Comparison of ENCODE assay signal across 15 cellular contexts in genomic region chr6:158772172-158772571, GRCh38. TPM values are rescaled to one million over a fixed set of nuclear protein-coding genes. Genes with fewer than 3 reads are reported as not detected.
DNase-seq lines count a peak whose midpoint lies in the region; ATAC-seq and TF ChIP-seq lines count a peak whose summit lies in the region.
"Had no signal": no experiment of that assay in that cellular context is flagged by ENCODE, and none has a peak within 500 bp of the region (broad histone marks: within the 10 kb centered on the region; RNA-seq: fewer than 3 reads in every experiment).

No MANE protein-coding gene starts in this region.

- H3K36me3 Mint-ChIP-seq in activated CD4-positive, alpha-beta T cell treated with anti-CD3 and anti-CD28 coated beads, Interleukin-2, amount 10 ng/mL, durations not matched to agents 7 days and 5 days (ENCODE audit: low read depth) = peaks cover 92% of the 10 kb centered on the region
- H3K36me3 Mint-ChIP-seq in T-helper 17 cell (ENCODE audit: low read depth) = peaks cover 32% of the 10 kb centered on the region

- H3K9me3 ChIP-seq in T-helper 17 cell (ENCODE audit: control insufficient read depth, low read length, poor library complexity, severe bottlenecking) (no peaks in the 10 kb centered on the region), esophagus (ENCODE audit: control insufficient read depth in 2 of 2, insufficient read depth in 1 of 2, low read depth in 1 of 2, low read length in 1 of 2) (no peaks in the 10 kb centered on the region), BE2C (no peaks in the 10 kb centered on the region)
- H3K9me3 ChIP-seq: adrenal gland, SJSA1 had no signal

- H3K4me3 Mint-ChIP-seq in activated CD4-positive, alpha-beta T cell treated with anti-CD3 and anti-CD28 coated beads, Interleukin-2, amount 10 ng/mL, durations not matched to agents 7 days and 5 days = no peak overlapping the region
- peak overlapping the region; percentile 79 for H3K4me3 Mint-ChIP-seq in T-helper 17 cell

- WGBS in esophagus, 2 donors = 89 to 90% methylated on average over 11 of the region's 11 CpGs

- peaks cover 4 to 18% of the 10 kb centered on the region in 2 donors for H3K4me1 ChIP-seq in esophagus (ENCODE audit: control insufficient read depth in 2 of 2, insufficient read depth in 2 of 2, low read length in 1 of 2)
- peaks cover 3% of the 10 kb centered on the region for H3K4me1 ChIP-seq in BE2C
- H3K4me1 ChIP-seq: adrenal gland, SJSA1 had no signal

- no peaks in the 10 kb centered on the region for H3K27me3 ChIP-seq in esophagus (ENCODE audit: control insufficient read depth in 1 of 2, insufficient read depth in 2 of 2, low read length in 2 of 2)
- no peaks in the 10 kb centered on the region for H3K27me3 ChIP-seq in BE2C
- H3K27me3 ChIP-seq: adrenal gland, SJSA1 had no signal

- no peak for TF ChIP-seq CTCF in BE2C (IDR thresholded peaks at IDR 0.05; ENCODE audit: low read depth, low read length)

- CTCF ChIA-PET in activated CD4-positive, alpha-beta T cell treated with anti-CD3 and anti-CD28 coated beads, Interleukin-2, amount 10 ng/mL, durations not matched to agents 7 days and 5 days (lab: Charles Lee) = interaction anchor here (0.7 to 1.7 kb wide), 3 partner anchors 13 to 200 kb away, joined by 3 to 5 read pairs (median 3); no protein-coding TSS in a partner anchor

- POLR2A ChIA-PET in activated CD4-positive, alpha-beta T cell treated with anti-CD3 and anti-CD28 coated beads, Interleukin-2, amount 10 ng/mL, durations not matched to agents 7 days and 5 days (lab: Charles Lee) = no interaction called here

- ATAC-seq in T-helper 17 cell (peak; percentile 0), HG03565 (IDR thresholded peaks at IDR 0.05; ENCODE audit: unreplicated experiment) (no peak)

- H3K27me3 Mint-ChIP-seq in activated CD4-positive, alpha-beta T cell treated with anti-CD3 and anti-CD28 coated beads, Interleukin-2, amount 10 ng/mL, durations not matched to agents 7 days and 5 days = no peaks in the 10 kb centered on the region
- H3K27me3 Mint-ChIP-seq in T-helper 17 cell = no peaks in the 10 kb centered on the region

- peak overlapping the region; percentile 60 to 96 for H3K27ac ChIP-seq in esophagus (ENCODE audit: low read depth in 2 of 2, low read length in 1 of 2)
- peak overlapping the region in 18 of 21 experiments; percentile 5 to 81 (median 70) for H3K27ac ChIP-seq in skin epidermis
- H3K27ac ChIP-seq: SJSA1 had no signal

- peaks cover 36 to 75% of the 10 kb centered on the region in 2 donors for H3K36me3 ChIP-seq in esophagus (ENCODE audit: control insufficient read depth in 2 of 2, insufficient read depth in 2 of 2, low read length in 1 of 2)
- peaks cover 86% of the 10 kb centered on the region for H3K36me3 ChIP-seq in BE2C

- DNase-seq in activated CD4-positive, alpha-beta T cell treated with anti-CD3 and anti-CD28 coated beads, Interleukin-2, amount 10 ng/mL, durations not matched to agents 7 days and 5 days = no peak
- no peak for DNase-seq in activated CD4-positive, alpha-beta T cell treated with anti-CD3 and anti-CD28 coated beads, Interleukin-2, amount 50 U/mL, for 4 hours
- no peak for DNase-seq in T-helper 17 cell
- no peak for DNase-seq in BE2C
- DNase-seq in ecto neural progenitor cell (ENCODE audit: low spot score) = no peak
- DNase-seq: ACHN; activated CD4-positive, alpha-beta T cell treated with anti-CD3 and anti-CD28 coated beads for 1 hour; left cardiac atrium; NCI-H1417 treated with DMSO at 0.1 percent for 48 hours; stimulated activated CD4-positive, alpha-beta T cell treated with anti-CD3 and anti-CD28 coated beads, Interleukin-12 subunit alpha, Interleukin-12 subunit beta, amount 100 ng/mL, for 4 hours had no signal

- peak overlapping the region; percentile 68 for H3K27ac Mint-ChIP-seq in activated CD4-positive, alpha-beta T cell treated with anti-CD3 and anti-CD28 coated beads, Interleukin-2, amount 10 ng/mL, durations not matched to agents 7 days and 5 days
- peak overlapping the region; percentile 97 for H3K27ac Mint-ChIP-seq in T-helper 17 cell

- H3K4me1 Mint-ChIP-seq in activated CD4-positive, alpha-beta T cell treated with anti-CD3 and anti-CD28 coated beads, Interleukin-2, amount 10 ng/mL, durations not matched to agents 7 days and 5 days = peaks cover 46% of the 10 kb centered on the region
- peaks cover 55% of the 10 kb centered on the region for H3K4me1 Mint-ChIP-seq in T-helper 17 cell

- H3K4me3 ChIP-seq in esophagus (ENCODE audit: low read depth in 1 of 2, low read length in 2 of 2) = no peak overlapping the region
- H3K4me3 ChIP-seq in skin epidermis = no peak overlapping the region
- no peak overlapping the region for H3K4me3 ChIP-seq in BE2C (ENCODE audit: low read depth, low read length)
- H3K4me3 ChIP-seq: adrenal gland, SJSA1 had no signal

- no peaks in the 10 kb centered on the region for H3K9me3 Mint-ChIP-seq in activated CD4-positive, alpha-beta T cell treated with anti-CD3 and anti-CD28 coated beads, Interleukin-2, amount 10 ng/mL, durations not matched to agents 7 days and 5 days

RNA-seq across cellular contexts. Expression of gene EZR, which starts 47.0 kb away (rescaled TPM):
- 100 to 1,000 TPM; 201 to 210 TPM for total RNA-seq in activated CD4-positive, alpha-beta T cell treated with anti-CD3 and anti-CD28 coated beads, Interleukin-2, amount 10 ng/mL, durations not matched to agents 7 days and 5 days
- 100 to 1,000 TPM; 341 to 361 TPM for total RNA-seq in T-helper 17 cell
- polyA plus RNA-seq in esophagus = 100 to 1,000 TPM; 211 to 257 TPM
- 63.8 TPM for polyA plus RNA-seq in BE2C (2012; ENCODE audit: insufficient read depth, insufficient read length, low read depth)
